1 cellular context compared by ENCODE assay signal in genomic region chr17:76381633-76382304, GRCh38.
TF ChIP-seq lines count a peak whose summit lies in the region.

No MANE protein-coding gene starts in this region.

TF ChIP-seq in HepG2, 621 proteins besides CTCF, POLR2A, EP300 and RAD21 (continued from another document and continues in another):
- TF ChIP-seq, protein P1, sequence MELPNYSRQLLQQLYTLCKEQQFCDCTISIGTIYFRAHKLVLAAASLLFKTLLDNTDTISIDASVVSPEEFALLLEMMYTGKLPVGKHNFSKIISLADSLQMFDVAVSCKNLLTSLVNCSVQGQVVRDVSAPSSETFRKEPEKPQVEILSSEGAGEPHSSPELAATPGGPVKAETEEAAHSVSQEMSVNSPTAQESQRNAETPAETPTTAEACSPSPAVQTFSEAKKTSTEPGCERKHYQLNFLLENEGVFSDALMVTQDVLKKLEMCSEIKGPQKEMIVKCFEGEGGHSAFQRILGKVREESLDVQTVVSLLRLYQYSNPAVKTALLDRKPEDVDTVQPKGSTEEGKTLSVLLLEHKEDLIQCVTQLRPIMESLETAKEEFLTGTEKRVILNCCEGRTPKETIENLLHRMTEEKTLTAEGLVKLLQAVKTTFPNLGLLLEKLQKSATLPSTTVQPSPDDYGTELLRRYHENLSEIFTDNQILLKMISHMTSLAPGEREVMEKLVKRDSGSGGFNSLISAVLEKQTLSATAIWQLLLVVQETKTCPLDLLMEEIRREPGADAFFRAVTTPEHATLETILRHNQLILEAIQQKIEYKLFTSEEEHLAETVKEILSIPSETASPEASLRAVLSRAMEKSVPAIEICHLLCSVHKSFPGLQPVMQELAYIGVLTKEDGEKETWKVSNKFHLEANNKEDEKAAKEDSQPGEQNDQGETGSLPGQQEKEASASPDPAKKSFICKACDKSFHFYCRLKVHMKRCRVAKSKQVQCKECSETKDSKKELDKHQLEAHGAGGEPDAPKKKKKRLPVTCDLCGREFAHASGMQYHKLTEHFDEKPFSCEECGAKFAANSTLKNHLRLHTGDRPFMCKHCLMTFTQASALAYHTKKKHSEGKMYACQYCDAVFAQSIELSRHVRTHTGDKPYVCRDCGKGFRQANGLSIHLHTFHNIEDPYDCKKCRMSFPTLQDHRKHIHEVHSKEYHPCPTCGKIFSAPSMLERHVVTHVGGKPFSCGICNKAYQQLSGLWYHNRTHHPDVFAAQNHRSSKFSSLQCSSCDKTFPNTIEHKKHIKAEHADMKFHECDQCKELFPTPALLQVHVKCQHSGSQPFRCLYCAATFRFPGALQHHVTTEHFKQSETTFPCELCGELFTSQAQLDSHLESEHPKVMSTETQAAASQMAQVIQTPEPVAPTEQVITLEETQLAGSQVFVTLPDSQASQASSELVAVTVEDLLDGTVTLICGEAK (IDR thresholded peaks at IDR 0.05): no peak
- TF ChIP-seq, protein P1 (CRISPR knock-in tag; IDR thresholded peaks at IDR 0.05): no peak
- TF ChIP-seq SP5 (CRISPR knock-in tag; IDR thresholded peaks at IDR 0.05; ENCODE audit: borderline replicate concordance, low read depth) (0 out of 2 replicates have a peak, but pooled peaks have one; percentile 26), NFYB (CRISPR knock-in tag; IDR thresholded peaks at IDR 0.05) (peak; percentile 54), ZNF180 (CRISPR knock-in tag; IDR thresholded peaks at IDR 0.05; ENCODE audit: borderline replicate concordance, low read depth) (peak; percentile 61; the same call in 1 of the 2 replicates), ZBTB21 (CRISPR knock-in tag; IDR thresholded peaks at IDR 0.05) (no peak), DNMT1 (CRISPR knock-in tag; IDR thresholded peaks at IDR 0.05) (no peak), ZNF577 (CRISPR knock-in tag; IDR thresholded peaks at IDR 0.05; ENCODE audit: borderline replicate concordance, low read depth) (no peak), ZFAT (CRISPR knock-in tag; conservative IDR thresholded peaks at IDR 0.05) (0 out of 2 replicates have a peak, but pooled peaks have one; percentile 56), TBX2 (CRISPR knock-in tag; IDR thresholded peaks at IDR 0.05; ENCODE audit: borderline replicate concordance) (no peak), ISX (CRISPR knock-in tag; conservative IDR thresholded peaks at IDR 0.05) (0 out of 2 replicates have a peak, but pooled peaks have one; percentile 66), XRCC5 (optimal IDR thresholded peaks at IDR 0.05; ENCODE audit: low read length) (no peak), HMG20A (CRISPR knock-in tag; IDR thresholded peaks at IDR 0.05; ENCODE audit: borderline replicate concordance) (no peak), ATF4 (CRISPR knock-in tag; IDR thresholded peaks at IDR 0.05) (peak in 1 of 2 experiments; percentile 57; a peak in 1 of 4 replicates), ZNF678 (CRISPR knock-in tag; IDR thresholded peaks at IDR 0.05) (0 out of 2 replicates have a peak, but pooled peaks have one; percentile 54), ZNF629 (CRISPR knock-in tag; conservative IDR thresholded peaks at IDR 0.05) (peak; percentile 5; the same call in 1 of the 2 replicates), CHD4 (IDR thresholded peaks at IDR 0.05; ENCODE audit: borderline replicate concordance, low read length) (peak; percentile 74; the same call in 1 of the 2 replicates), MXD1 (CRISPR knock-in tag; IDR thresholded peaks at IDR 0.05) (peak; percentile 69; the same call in 1 of the 2 replicates), ZBTB46 (CRISPR knock-in tag; IDR thresholded peaks at IDR 0.05; ENCODE audit: borderline replicate concordance) (no peak), SSRP1 (CRISPR knock-in tag; IDR thresholded peaks at IDR 0.05) (peak; percentile 53), ZNF605 (CRISPR knock-in tag; IDR thresholded peaks at IDR 0.05) (no peak), ZFP36 (IDR thresholded peaks at IDR 0.05; ENCODE audit: borderline replicate concordance, low read depth, low read length, partially characterized antibody) (no peak), ZNF253 (CRISPR knock-in tag; IDR thresholded peaks at IDR 0.05; ENCODE audit: borderline replicate concordance) (no peak), ZNF382 (CRISPR knock-in tag; IDR thresholded peaks at IDR 0.05; ENCODE audit: borderline replicate concordance) (no peak), ZNF101 (CRISPR knock-in tag; IDR thresholded peaks at IDR 0.05; ENCODE audit: borderline replicate concordance, low read depth) (no peak), DMTF1 (CRISPR knock-in tag; IDR thresholded peaks at IDR 0.05) (peak; percentile 83; the same call in 1 of the 2 replicates), PBX3 (CRISPR knock-in tag; IDR thresholded peaks at IDR 0.05; ENCODE audit: borderline replicate concordance) (peak; percentile 44; the same call in 1 of the 2 replicates), RNF2 (conservative IDR thresholded peaks at IDR 0.05; ENCODE audit: low read depth) (no peak)
- TF ChIP-seq, protein P2, sequence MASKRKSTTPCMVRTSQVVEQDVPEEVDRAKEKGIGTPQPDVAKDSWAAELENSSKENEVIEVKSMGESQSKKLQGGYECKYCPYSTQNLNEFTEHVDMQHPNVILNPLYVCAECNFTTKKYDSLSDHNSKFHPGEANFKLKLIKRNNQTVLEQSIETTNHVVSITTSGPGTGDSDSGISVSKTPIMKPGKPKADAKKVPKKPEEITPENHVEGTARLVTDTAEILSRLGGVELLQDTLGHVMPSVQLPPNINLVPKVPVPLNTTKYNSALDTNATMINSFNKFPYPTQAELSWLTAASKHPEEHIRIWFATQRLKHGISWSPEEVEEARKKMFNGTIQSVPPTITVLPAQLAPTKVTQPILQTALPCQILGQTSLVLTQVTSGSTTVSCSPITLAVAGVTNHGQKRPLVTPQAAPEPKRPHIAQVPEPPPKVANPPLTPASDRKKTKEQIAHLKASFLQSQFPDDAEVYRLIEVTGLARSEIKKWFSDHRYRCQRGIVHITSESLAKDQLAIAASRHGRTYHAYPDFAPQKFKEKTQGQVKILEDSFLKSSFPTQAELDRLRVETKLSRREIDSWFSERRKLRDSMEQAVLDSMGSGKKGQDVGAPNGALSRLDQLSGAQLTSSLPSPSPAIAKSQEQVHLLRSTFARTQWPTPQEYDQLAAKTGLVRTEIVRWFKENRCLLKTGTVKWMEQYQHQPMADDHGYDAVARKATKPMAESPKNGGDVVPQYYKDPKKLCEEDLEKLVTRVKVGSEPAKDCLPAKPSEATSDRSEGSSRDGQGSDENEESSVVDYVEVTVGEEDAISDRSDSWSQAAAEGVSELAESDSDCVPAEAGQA (IDR thresholded peaks at IDR 0.05; ENCODE audit: low read depth): no peak
- TF ChIP-seq, protein P2 (CRISPR knock-in tag; IDR thresholded peaks at IDR 0.05; ENCODE audit: borderline replicate concordance): 0 out of 2 replicates have a peak, but pooled peaks have one; percentile 69
